In genomic region chr9:127175319-127175715, GRCh38 we compare ENCODE assay signal across 23 cellular contexts. TPM values are rescaled to one million over a fixed set of nuclear protein-coding genes. Genes with fewer than 3 reads are reported as not detected.
"Had no signal": no experiment of that assay in that cellular context is flagged by ENCODE, and none has a peak within 500 bp of the region (broad histone marks: within the 10 kb centered on the region; RNA-seq: fewer than 3 reads in every experiment).

No MANE protein-coding gene starts in this region.

- H3K4me3 ChIP-seq: cardiac muscle cell, lower lobe of right lung, pancreas, psoas muscle, SJSA1, upper lobe of left lung had no signal

- DNase-seq: activated CD4-positive, alpha-beta T cell treated with anti-CD3 and anti-CD28 coated beads for 36 hours; activated CD4-positive, alpha-beta T cell treated with anti-CD3 and anti-CD28 coated beads, Interleukin-2, amount 50 U/mL, for 4 hours; activated T-cell treated with anti-CD3 and anti-CD28 coated beads, Interleukin-2, amount 50 U/mL, for 1 hour; effector CD4-positive, alpha-beta T cell; erythroblast; foreskin fibroblast; lower lobe of right lung; naive thymus-derived CD8-positive, alpha-beta T cell; psoas muscle; small intestine; stimulated activated CD4-positive, alpha-beta T cell treated with anti-CD3 and anti-CD28 coated beads, Interleukin-15, amount 100 ng/mL, for 24 hours; T-helper 1 cell; T-helper 9 cell; upper lobe of left lung had no signal

- H3K4me1 Mint-ChIP-seq: activated B cell treated with CpG ODN at 0.5 μM for 24 hours; activated CD4-positive, alpha-beta T cell treated with anti-CD3 and anti-CD28 coated beads for 36 hours; activated T-helper 17 cell treated with anti-CD3 and anti-CD28 coated beads, Interleukin-2, amount 50 U/mL, for 72 hours; stimulated activated memory B cell treated with anti-CD40 and anti-IgM and Interleukin-4, amounts not matched to agents 10 μg/mL and 1 μg/mL and 100 μg/mL, for 72 hours had no signal

- H3K27me3 ChIP-seq: cardiac muscle cell, pancreas, SJSA1, upper lobe of left lung had no signal

- H3K4me3 Mint-ChIP-seq: activated B cell treated with CpG ODN at 0.5 μM for 24 hours; activated CD4-positive, alpha-beta T cell treated with anti-CD3 and anti-CD28 coated beads for 36 hours; activated naive CD4-positive, alpha-beta T cell treated with anti-CD3 and anti-CD28 coated beads for 36 hours; activated T-helper 17 cell treated with anti-CD3 and anti-CD28 coated beads, Interleukin-2, amount 50 U/mL, for 72 hours; dendritic cell treated with granulocyte-macrophage colony-stimulating factor and Interleukin-4, amounts not matched to agents 40 ng/mL and 50 ng/mL, for 4 days; naive thymus-derived CD8-positive, alpha-beta T cell; stimulated activated memory B cell treated with anti-CD40 and anti-IgM and Interleukin-4, amounts not matched to agents 10 μg/mL and 1 μg/mL and 100 μg/mL, for 72 hours had no signal

- H3K4me1 ChIP-seq: lower lobe of right lung, pancreas, psoas muscle, upper lobe of left lung had no signal

- H3K9me3 ChIP-seq: lower lobe of right lung, pancreas, psoas muscle, SJSA1, upper lobe of left lung had no signal

- H3K27me3 Mint-ChIP-seq: activated B cell treated with CpG ODN at 0.5 μM for 24 hours; activated CD4-positive, alpha-beta T cell treated with anti-CD3 and anti-CD28 coated beads for 36 hours; activated T-helper 17 cell treated with anti-CD3 and anti-CD28 coated beads, Interleukin-2, amount 50 U/mL, for 72 hours; stimulated activated memory B cell treated with anti-CD40 and anti-IgM and Interleukin-4, amounts not matched to agents 10 μg/mL and 1 μg/mL and 100 μg/mL, for 72 hours had no signal

- H3K27ac ChIP-seq: cardiac muscle cell, lower lobe of right lung, pancreas, psoas muscle, upper lobe of left lung had no signal

- ATAC-seq: activated CD4-positive, alpha-beta T cell treated with anti-CD3 and anti-CD28 coated beads for 36 hours; activated T-helper 17 cell treated with anti-CD3 and anti-CD28 coated beads, Interleukin-2, amount 50 U/mL, for 72 hours; left lobe of liver; lower lobe of right lung; naive thymus-derived CD8-positive, alpha-beta T cell; pancreas; stimulated activated memory B cell treated with anti-CD40 and anti-IgM and Interleukin-4, amounts not matched to agents 10 μg/mL and 1 μg/mL and 100 μg/mL, for 72 hours had no signal

- H3K36me3 ChIP-seq: cardiac muscle cell, lower lobe of right lung, SJSA1, upper lobe of left lung had no signal

- H3K27ac Mint-ChIP-seq: activated B cell treated with CpG ODN at 0.5 μM for 24 hours; activated CD4-positive, alpha-beta T cell treated with anti-CD3 and anti-CD28 coated beads for 36 hours; activated naive CD4-positive, alpha-beta T cell treated with anti-CD3 and anti-CD28 coated beads for 36 hours; activated T-helper 17 cell treated with anti-CD3 and anti-CD28 coated beads, Interleukin-2, amount 50 U/mL, for 72 hours; dendritic cell treated with granulocyte-macrophage colony-stimulating factor and Interleukin-4, amounts not matched to agents 40 ng/mL and 50 ng/mL, for 4 days; stimulated activated memory B cell treated with anti-CD40 and anti-IgM and Interleukin-4, amounts not matched to agents 10 μg/mL and 1 μg/mL and 100 μg/mL, for 72 hours had no signal

- H3K9me3 Mint-ChIP-seq: activated B cell treated with CpG ODN at 0.5 μM for 24 hours; activated naive CD4-positive, alpha-beta T cell treated with anti-CD3 and anti-CD28 coated beads for 36 hours; activated T-helper 17 cell treated with anti-CD3 and anti-CD28 coated beads, Interleukin-2, amount 50 U/mL, for 72 hours; dendritic cell treated with granulocyte-macrophage colony-stimulating factor and Interleukin-4, amounts not matched to agents 40 ng/mL and 50 ng/mL, for 4 days; naive thymus-derived CD8-positive, alpha-beta T cell; stimulated activated memory B cell treated with anti-CD40 and anti-IgM and Interleukin-4, amounts not matched to agents 10 μg/mL and 1 μg/mL and 100 μg/mL, for 72 hours had no signal

RNA-seq across cellular contexts. Expression of gene ANGPTL2, which starts 52.9 kb away (rescaled TPM):
- total RNA-seq: activated B cell treated with CpG ODN at 0.5 μM for 24 hours; activated CD4-positive, alpha-beta T cell treated with anti-CD3 and anti-CD28 coated beads for 36 hours; activated naive CD4-positive, alpha-beta T cell treated with anti-CD3 and anti-CD28 coated beads for 36 hours; activated T-helper 17 cell treated with anti-CD3 and anti-CD28 coated beads, Interleukin-2, amount 50 U/mL, for 72 hours; naive thymus-derived CD8-positive, alpha-beta T cell had no signal
